1 cellular context compared by ENCODE assay signal in the genomic region with DNA sequence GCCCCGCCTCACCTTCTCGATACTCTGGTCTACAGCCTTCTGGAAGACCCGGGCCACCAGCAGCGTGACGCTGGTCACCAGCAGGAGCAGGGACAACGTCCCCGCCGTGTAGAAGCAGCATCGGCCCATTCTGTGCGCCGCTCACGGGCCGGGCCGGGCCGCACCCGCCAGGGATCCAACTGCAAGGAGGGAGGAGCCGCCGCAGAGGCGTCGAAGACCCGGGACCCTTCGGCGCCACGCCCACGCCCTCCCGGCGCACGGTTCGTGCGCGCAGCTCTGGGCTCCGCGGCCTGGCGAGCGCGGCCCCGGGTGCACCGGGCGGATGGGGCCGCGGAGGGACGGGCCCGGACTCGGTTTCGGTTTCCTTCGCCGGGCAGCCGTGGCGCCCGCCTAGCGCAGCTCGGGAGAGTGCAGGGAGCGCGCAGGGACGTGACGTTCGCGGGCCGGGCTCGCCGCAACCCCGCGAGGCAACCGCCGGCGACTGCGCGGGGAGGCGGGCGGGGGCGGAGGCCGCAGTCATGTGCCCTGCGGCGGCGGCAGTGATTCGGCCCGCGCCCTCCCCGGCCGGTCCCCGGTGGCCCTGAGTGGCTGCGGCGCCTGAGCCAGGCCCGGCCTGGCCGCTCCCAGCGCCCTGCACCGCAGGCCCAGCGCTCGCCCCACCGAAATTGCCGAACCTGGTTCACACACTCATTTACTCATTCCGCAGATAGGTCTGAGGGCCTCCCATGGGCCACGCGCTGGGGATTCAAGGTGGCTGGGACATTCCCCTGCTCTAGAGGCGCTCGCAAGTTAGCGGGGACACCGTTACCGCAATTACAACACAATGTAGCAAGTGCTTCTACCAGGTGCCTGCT.
A peak's percentile ranks its signal among the peaks of the same experiment; 100 is the strongest.
TF ChIP-seq lines count a peak whose summit lies in the region.

A gene with protein sequence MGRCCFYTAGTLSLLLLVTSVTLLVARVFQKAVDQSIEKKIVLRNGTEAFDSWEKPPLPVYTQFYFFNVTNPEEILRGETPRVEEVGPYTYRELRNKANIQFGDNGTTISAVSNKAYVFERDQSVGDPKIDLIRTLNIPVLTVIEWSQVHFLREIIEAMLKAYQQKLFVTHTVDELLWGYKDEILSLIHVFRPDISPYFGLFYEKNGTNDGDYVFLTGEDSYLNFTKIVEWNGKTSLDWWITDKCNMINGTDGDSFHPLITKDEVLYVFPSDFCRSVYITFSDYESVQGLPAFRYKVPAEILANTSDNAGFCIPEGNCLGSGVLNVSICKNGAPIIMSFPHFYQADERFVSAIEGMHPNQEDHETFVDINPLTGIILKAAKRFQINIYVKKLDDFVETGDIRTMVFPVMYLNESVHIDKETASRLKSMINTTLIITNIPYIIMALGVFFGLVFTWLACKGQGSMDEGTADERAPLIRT (minus strand): TSS at position 410 of the 854 bp plus-strand sequence. CDS start 281 bp downstream, at position 129.

TF ChIP-seq in HepG2, 621 proteins besides CTCF, POLR2A, EP300 and RAD21 (continued from another document and continues in another):
- TF ChIP-seq, protein P1, sequence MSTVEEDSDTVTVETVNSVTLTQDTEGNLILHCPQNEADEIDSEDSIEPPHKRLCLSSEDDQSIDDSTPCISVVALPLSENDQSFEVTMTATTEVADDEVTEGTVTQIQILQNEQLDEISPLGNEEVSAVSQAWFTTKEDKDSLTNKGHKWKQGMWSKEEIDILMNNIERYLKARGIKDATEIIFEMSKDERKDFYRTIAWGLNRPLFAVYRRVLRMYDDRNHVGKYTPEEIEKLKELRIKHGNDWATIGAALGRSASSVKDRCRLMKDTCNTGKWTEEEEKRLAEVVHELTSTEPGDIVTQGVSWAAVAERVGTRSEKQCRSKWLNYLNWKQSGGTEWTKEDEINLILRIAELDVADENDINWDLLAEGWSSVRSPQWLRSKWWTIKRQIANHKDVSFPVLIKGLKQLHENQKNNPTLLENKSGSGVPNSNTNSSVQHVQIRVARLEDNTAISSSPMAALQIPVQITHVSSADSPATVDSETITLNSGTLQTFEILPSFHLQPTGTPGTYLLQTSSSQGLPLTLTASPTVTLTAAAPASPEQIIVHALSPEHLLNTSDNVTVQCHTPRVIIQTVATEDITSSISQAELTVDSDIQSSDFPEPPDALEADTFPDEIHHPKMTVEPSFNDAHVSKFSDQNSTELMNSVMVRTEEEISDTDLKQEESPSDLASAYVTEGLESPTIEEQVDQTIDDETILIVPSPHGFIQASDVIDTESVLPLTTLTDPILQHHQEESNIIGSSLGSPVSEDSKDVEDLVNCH (CRISPR knock-in tag; IDR thresholded peaks at IDR 0.05): 0 out of 2 replicates have a peak, but pooled peaks have one; percentile 30
- TF ChIP-seq, protein P2, sequence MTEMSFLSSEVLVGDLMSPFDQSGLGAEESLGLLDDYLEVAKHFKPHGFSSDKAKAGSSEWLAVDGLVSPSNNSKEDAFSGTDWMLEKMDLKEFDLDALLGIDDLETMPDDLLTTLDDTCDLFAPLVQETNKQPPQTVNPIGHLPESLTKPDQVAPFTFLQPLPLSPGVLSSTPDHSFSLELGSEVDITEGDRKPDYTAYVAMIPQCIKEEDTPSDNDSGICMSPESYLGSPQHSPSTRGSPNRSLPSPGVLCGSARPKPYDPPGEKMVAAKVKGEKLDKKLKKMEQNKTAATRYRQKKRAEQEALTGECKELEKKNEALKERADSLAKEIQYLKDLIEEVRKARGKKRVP (CRISPR knock-in tag; IDR thresholded peaks at IDR 0.05): peak in 1 of 2 experiments; percentile 63; a peak in 1 of 4 replicates
- TF ChIP-seq TBP (CRISPR knock-in tag; IDR thresholded peaks at IDR 0.05) (no peak), RXRA (CRISPR knock-in tag; IDR thresholded peaks at IDR 0.05) (no peak), GLI4 (CRISPR knock-in tag; IDR thresholded peaks at IDR 0.05; ENCODE audit: borderline replicate concordance) (no peak), SSRP1 (CRISPR knock-in tag; IDR thresholded peaks at IDR 0.05) (no peak), SALL1 (CRISPR knock-in tag; IDR thresholded peaks at IDR 0.05) (peak; percentile 59; the same call in 1 of the 2 replicates), RBM39 (IDR thresholded peaks at IDR 0.05; ENCODE audit: low read depth, low read length, poor library complexity, severe bottlenecking) (no peak), EHMT2 (IDR thresholded peaks at IDR 0.05; ENCODE audit: borderline replicate concordance, low read depth, low read length) (no peak), ZNF446 (CRISPR knock-in tag; IDR thresholded peaks at IDR 0.05) (peak; percentile 59; the same call in 1 of the 2 replicates), RARG (CRISPR knock-in tag; IDR thresholded peaks at IDR 0.05; ENCODE audit: low read depth) (peak; percentile 83; the same call in 1 of the 2 replicates), MEF2D (CRISPR knock-in tag; IDR thresholded peaks at IDR 0.05) (0 out of 2 replicates have a peak, but pooled peaks have one; percentile 60), TCF7 (IDR thresholded peaks at IDR 0.05; ENCODE audit: low read depth) (no peak), NCOA5 (CRISPR knock-in tag; IDR thresholded peaks at IDR 0.05) (no peak), CC2D1A (CRISPR knock-in tag; IDR thresholded peaks at IDR 0.05) (no peak), BORCS8-MEF2B (CRISPR knock-in tag; IDR thresholded peaks at IDR 0.05) (peak; percentile 12; the same call in 1 of the 2 replicates), NKX3-1 (CRISPR knock-in tag; IDR thresholded peaks at IDR 0.05) (no peak), SKI (IDR thresholded peaks at IDR 0.05; ENCODE audit: partially characterized antibody) (peak; percentile 60), AGO1 (IDR thresholded peaks at IDR 0.05; ENCODE audit: low read depth, low read length, poor library complexity, severe bottlenecking) (no peak), NFE2 (CRISPR knock-in tag; IDR thresholded peaks at IDR 0.05) (no peak), ZFX (CRISPR knock-in tag; IDR thresholded peaks at IDR 0.05; ENCODE audit: low read depth) (peak; percentile 97), ZNF549 (CRISPR knock-in tag; IDR thresholded peaks at IDR 0.05) (no peak), ZNF678 (CRISPR knock-in tag; IDR thresholded peaks at IDR 0.05) (peak; percentile 51; the same call in 1 of the 2 replicates), SATB2 (CRISPR knock-in tag; IDR thresholded peaks at IDR 0.05) (no peak), ARNT2 (CRISPR knock-in tag; IDR thresholded peaks at IDR 0.05; ENCODE audit: low read depth) (peak; percentile 82; the same call in 1 of the 2 replicates), ZNF749 (CRISPR knock-in tag; IDR thresholded peaks at IDR 0.05; ENCODE audit: borderline replicate concordance) (peak; percentile 92), PHF20 (CRISPR knock-in tag; IDR thresholded peaks at IDR 0.05) (peak; percentile 65; the same call in 1 of the 2 replicates), NFATC3 (CRISPR knock-in tag; IDR thresholded peaks at IDR 0.05) (no peak), HHEX (CRISPR knock-in tag; IDR thresholded peaks at IDR 0.05) (no peak), SIN3A (IDR thresholded peaks at IDR 0.05; ENCODE audit: borderline replicate concordance, low read depth, low read length) (no peak)
- TF ChIP-seq, protein P3, sequence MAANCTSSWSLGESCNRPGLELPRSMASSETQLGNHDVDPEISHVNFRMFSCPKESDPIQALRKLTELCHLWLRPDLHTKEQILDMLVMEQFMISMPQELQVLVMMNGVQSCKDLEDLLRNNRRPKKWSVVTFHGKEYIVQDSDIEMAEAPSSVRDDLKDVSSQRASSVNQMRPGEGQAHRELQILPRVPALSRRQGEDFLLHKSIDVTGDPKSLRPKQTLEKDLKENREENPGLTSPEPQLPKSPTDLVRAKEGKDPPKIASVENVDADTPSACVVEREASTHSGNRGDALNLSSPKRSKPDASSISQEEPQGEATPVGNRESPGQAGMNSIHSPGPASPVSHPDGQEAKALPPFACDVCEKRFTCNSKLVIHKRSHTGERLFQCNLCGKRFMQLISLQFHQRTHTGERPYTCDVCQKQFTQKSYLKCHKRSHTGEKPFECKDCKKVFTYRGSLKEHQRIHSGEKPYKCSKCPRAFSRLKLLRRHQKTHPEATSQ (CRISPR knock-in tag; IDR thresholded peaks at IDR 0.05; ENCODE audit: borderline replicate concordance): no peak
- TF ChIP-seq, protein P4, sequence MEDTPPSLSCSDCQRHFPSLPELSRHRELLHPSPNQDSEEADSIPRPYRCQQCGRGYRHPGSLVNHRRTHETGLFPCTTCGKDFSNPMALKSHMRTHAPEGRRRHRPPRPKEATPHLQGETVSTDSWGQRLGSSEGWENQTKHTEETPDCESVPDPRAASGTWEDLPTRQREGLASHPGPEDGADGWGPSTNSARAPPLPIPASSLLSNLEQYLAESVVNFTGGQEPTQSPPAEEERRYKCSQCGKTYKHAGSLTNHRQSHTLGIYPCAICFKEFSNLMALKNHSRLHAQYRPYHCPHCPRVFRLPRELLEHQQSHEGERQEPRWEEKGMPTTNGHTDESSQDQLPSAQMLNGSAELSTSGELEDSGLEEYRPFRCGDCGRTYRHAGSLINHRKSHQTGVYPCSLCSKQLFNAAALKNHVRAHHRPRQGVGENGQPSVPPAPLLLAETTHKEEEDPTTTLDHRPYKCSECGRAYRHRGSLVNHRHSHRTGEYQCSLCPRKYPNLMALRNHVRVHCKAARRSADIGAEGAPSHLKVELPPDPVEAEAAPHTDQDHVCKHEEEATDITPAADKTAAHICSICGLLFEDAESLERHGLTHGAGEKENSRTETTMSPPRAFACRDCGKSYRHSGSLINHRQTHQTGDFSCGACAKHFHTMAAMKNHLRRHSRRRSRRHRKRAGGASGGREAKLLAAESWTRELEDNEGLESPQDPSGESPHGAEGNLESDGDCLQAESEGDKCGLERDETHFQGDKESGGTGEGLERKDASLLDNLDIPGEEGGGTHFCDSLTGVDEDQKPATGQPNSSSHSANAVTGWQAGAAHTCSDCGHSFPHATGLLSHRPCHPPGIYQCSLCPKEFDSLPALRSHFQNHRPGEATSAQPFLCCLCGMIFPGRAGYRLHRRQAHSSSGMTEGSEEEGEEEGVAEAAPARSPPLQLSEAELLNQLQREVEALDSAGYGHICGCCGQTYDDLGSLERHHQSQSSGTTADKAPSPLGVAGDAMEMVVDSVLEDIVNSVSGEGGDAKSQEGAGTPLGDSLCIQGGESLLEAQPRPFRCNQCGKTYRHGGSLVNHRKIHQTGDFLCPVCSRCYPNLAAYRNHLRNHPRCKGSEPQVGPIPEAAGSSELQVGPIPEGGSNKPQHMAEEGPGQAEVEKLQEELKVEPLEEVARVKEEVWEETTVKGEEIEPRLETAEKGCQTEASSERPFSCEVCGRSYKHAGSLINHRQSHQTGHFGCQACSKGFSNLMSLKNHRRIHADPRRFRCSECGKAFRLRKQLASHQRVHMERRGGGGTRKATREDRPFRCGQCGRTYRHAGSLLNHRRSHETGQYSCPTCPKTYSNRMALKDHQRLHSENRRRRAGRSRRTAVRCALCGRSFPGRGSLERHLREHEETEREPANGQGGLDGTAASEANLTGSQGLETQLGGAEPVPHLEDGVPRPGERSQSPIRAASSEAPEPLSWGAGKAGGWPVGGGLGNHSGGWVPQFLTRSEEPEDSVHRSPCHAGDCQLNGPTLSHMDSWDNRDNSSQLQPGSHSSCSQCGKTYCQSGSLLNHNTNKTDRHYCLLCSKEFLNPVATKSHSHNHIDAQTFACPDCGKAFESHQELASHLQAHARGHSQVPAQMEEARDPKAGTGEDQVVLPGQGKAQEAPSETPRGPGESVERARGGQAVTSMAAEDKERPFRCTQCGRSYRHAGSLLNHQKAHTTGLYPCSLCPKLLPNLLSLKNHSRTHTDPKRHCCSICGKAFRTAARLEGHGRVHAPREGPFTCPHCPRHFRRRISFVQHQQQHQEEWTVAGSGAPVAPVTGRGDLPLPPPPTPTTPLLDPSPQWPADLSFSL (CRISPR knock-in tag; IDR thresholded peaks at IDR 0.05): 0 out of 2 replicates have a peak, but pooled peaks have one; percentile 4
- TF ChIP-seq, protein P5, sequence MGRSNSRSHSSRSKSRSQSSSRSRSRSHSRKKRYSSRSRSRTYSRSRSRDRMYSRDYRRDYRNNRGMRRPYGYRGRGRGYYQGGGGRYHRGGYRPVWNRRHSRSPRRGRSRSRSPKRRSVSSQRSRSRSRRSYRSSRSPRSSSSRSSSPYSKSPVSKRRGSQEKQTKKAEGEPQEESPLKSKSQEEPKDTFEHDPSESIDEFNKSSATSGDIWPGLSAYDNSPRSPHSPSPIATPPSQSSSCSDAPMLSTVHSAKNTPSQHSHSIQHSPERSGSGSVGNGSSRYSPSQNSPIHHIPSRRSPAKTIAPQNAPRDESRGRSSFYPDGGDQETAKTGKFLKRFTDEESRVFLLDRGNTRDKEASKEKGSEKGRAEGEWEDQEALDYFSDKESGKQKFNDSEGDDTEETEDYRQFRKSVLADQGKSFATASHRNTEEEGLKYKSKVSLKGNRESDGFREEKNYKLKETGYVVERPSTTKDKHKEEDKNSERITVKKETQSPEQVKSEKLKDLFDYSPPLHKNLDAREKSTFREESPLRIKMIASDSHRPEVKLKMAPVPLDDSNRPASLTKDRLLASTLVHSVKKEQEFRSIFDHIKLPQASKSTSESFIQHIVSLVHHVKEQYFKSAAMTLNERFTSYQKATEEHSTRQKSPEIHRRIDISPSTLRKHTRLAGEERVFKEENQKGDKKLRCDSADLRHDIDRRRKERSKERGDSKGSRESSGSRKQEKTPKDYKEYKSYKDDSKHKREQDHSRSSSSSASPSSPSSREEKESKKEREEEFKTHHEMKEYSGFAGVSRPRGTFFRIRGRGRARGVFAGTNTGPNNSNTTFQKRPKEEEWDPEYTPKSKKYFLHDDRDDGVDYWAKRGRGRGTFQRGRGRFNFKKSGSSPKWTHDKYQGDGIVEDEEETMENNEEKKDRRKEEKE (IDR thresholded peaks at IDR 0.05): no peak
- TF ChIP-seq, protein P6, sequence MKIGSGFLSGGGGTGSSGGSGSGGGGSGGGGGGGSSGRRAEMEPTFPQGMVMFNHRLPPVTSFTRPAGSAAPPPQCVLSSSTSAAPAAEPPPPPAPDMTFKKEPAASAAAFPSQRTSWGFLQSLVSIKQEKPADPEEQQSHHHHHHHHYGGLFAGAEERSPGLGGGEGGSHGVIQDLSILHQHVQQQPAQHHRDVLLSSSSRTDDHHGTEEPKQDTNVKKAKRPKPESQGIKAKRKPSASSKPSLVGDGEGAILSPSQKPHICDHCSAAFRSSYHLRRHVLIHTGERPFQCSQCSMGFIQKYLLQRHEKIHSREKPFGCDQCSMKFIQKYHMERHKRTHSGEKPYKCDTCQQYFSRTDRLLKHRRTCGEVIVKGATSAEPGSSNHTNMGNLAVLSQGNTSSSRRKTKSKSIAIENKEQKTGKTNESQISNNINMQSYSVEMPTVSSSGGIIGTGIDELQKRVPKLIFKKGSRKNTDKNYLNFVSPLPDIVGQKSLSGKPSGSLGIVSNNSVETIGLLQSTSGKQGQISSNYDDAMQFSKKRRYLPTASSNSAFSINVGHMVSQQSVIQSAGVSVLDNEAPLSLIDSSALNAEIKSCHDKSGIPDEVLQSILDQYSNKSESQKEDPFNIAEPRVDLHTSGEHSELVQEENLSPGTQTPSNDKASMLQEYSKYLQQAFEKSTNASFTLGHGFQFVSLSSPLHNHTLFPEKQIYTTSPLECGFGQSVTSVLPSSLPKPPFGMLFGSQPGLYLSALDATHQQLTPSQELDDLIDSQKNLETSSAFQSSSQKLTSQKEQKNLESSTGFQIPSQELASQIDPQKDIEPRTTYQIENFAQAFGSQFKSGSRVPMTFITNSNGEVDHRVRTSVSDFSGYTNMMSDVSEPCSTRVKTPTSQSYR (CRISPR knock-in tag; IDR thresholded peaks at IDR 0.05; ENCODE audit: borderline replicate concordance): no peak
- TF ChIP-seq, protein P7, sequence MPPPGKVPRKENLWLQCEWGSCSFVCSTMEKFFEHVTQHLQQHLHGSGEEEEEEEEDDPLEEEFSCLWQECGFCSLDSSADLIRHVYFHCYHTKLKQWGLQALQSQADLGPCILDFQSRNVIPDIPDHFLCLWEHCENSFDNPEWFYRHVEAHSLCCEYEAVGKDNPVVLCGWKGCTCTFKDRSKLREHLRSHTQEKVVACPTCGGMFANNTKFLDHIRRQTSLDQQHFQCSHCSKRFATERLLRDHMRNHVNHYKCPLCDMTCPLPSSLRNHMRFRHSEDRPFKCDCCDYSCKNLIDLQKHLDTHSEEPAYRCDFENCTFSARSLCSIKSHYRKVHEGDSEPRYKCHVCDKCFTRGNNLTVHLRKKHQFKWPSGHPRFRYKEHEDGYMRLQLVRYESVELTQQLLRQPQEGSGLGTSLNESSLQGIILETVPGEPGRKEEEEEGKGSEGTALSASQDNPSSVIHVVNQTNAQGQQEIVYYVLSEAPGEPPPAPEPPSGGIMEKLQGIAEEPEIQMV (CRISPR knock-in tag; IDR thresholded peaks at IDR 0.05; ENCODE audit: low read depth): 0 out of 2 replicates have a peak, but pooled peaks have one; percentile 45
